Comparison of ENCODE assay signal across 8 cellular contexts in the genomic region with DNA sequence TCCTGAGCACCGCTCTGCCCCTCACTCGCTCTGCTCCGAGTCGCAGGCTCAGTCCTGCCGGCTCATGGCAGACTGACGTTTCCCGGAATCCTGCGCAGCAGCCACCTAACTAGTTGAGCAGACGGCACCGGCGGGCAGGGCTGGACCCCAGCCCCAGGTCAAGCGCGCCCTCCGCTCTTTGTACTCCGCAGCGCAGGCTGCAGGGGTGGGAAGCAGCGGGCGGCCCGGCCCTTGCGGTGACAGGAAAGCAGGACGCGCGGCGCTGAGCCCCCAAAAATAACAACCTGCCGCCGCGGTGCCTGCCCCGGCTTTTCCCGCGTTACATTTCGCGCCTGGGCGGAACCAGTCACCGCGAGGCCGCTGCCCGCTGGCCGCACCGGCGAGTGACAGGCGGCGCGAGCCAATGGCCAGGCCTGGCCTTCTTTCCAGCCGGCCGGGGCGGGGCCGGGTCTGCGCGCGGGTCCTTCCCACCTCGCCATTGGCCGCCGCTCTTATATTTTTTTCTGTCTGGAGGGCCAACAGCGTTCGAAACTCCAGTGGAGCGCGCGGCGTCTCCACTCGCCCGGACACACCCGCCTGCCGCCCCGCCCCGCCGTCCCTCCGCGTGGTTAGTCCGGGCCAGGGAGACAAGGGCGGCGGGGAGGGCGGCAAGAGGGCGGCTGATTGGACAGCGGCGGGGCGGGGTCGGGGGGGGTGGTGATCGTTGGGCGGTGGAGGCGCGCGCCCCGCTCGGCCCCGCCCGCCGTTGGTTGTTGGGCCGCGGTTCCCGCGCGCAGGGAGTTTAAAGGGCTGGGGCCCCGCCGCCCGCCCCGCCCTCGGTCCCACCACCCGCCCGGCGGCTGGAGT. TPM values are rescaled to one million over a fixed set of nuclear protein-coding genes. Genes with fewer than 3 reads are reported as not detected.
A peak's percentile ranks its signal among the peaks of the same experiment; 100 is the strongest.
DNase-seq lines count a peak whose midpoint lies in the region; ATAC-seq, FAIRE-seq and TF ChIP-seq lines count a peak whose summit lies in the region.

A gene (minus strand): TSS at position 297 of the 846 bp plus-strand sequence. CDS start 338 bp downstream, outside the sequence.

- peak within 1 kb of the TSS; percentile 77; the same call in 1 of the 3 replicates for H2BK15ac ChIP-seq in IMR-90 (ENCODE audit: low read depth, low read length)

- TF ChIP-seq RAD21 in IMR-90 (IDR thresholded peaks at IDR 0.05; ENCODE audit: low read length) = no peak

- peak within 1 kb of the TSS; percentile 94 for H3K14ac ChIP-seq in IMR-90 (replicated peaks; ENCODE audit: low read depth, low read length)

- H2AFZ ChIP-seq in IMR-90 (replicated peaks; ENCODE audit: low read length, poor library complexity) = peak within 1 kb of the TSS; percentile 97
- peak within 1 kb of the TSS; percentile 70 for H2AFZ ChIP-seq in OCI-LY7 (ENCODE audit: low read length)
- H2AFZ ChIP-seq in endothelial cell of umbilical vein (ENCODE audit: low read depth, low read length) = peak within 1 kb of the TSS; percentile 72

- TF ChIP-seq POLR2A in IMR-90 (IDR thresholded peaks at IDR 0.05; ENCODE audit: low read depth, low read length) (no peak), endothelial cell of umbilical vein (IDR thresholded peaks at IDR 0.05; ENCODE audit: low read depth, low read length) (peak; percentile 15)

- peak within 1 kb of the TSS; percentile 89 for H2BK120ac ChIP-seq in IMR-90 (ENCODE audit: low read depth, low read length)

- peaks cover 10 to 16% of the 10 kb centered on the region in 2 experiments for H3K79me1 ChIP-seq in IMR-90 (ENCODE audit: low read depth in 1 of 2, low read length in 2 of 2)

- POLR2A ChIA-PET in IMR-90 (lab: Charles Lee; ENCODE audit: unreplicated experiment) (no interaction called here), OCI-LY7 (lab: Charles Lee) (no interaction called here), endothelial cell of umbilical vein (lab: Charles Lee) (no interaction called here)

- peak; percentile 67 for FAIRE-seq in endothelial cell of umbilical vein (lab: Jason Lieb, UNC)

- H3K79me2 ChIP-seq in OCI-LY7 (ENCODE audit: insufficient read depth, low read depth, low read length) (peaks cover 55% of the 10 kb centered on the region), endothelial cell of umbilical vein (ENCODE audit: control insufficient read depth, insufficient read depth, low read length) (peaks cover 36% of the 10 kb centered on the region)

- peak within 1 kb of the TSS; percentile 73 for H3K9ac ChIP-seq in IMR-90 (ENCODE audit: low read depth, low read length)
- peak within 1 kb of the TSS; percentile 95 for H3K9ac ChIP-seq in endothelial cell of umbilical vein (replicated peaks; ENCODE audit: extremely low read depth, insufficient read depth, low read length)

- intact Hi-C loops in IMR-90 (cut with micrococcal nuclease) = loop anchor here (1.0 to 5.0 kb wide), 7 partner anchors 33 to 237 kb away; a partner anchor contains a TSS
- intact Hi-C loops in OCI-LY7 (cut with micrococcal nuclease; ENCODE audit: unreplicated experiment) = loop anchor here (2.0 to 10.0 kb wide), 3 partner anchors 33 to 1217 kb away; a partner anchor contains a TSS
- intact Hi-C loops in endothelial cell of umbilical vein (cut with micrococcal nuclease) = loop anchor here (1.0 to 10.0 kb wide), 6 partner anchors 35 to 997 kb away; a partner anchor contains a TSS
- intact Hi-C loops in mucosa of descending colon (cut with DNase I, micrococcal nuclease) = no loop called here

- dilution Hi-C loops in IMR-90 (cut with HindIII; ENCODE audit: low sequenced_read_pairs, unreplicated experiment) = no loop called here
- dilution Hi-C loops in endothelial cell of umbilical vein (cut with MboI; ENCODE audit: extremely low pct_ligation_motif_present, low sequenced_read_pairs) = no loop called here

- H2BK20ac ChIP-seq in IMR-90 (ENCODE audit: low read depth, low read length) = peak within 1 kb of the TSS; percentile 55

- peak within 1 kb of the TSS; percentile 67; the same call in 1 of the 2 replicates for H3K56ac ChIP-seq in IMR-90 (ENCODE audit: extremely low read depth, insufficient read depth, low read length)

- H2AK5ac ChIP-seq in IMR-90 (ENCODE audit: low read depth, low read length) = peak within 1 kb of the TSS; percentile 67; the same call in 1 of the 2 replicates

- WGBS in IMR-90 (ENCODE audit: extremely low coverage in 2 of 2, insufficient read length in 1 of 2), 2 experiments = 0% methylated on average over 22 of the region's 100 CpGs; no CpG with 5 or more reads in 1 of the 2 experiments

- peak within 1 kb of the TSS; percentile 84 for H4K91ac ChIP-seq in IMR-90 (ENCODE audit: insufficient read depth, low read depth, low read length)

- H4K5ac ChIP-seq in IMR-90 (ENCODE audit: low read depth, low read length) = 0 out of 2 replicates have a peak within 1 kb of the TSS, but pooled peaks have one; percentile 13

- H4K20me1 ChIP-seq in IMR-90 (ENCODE audit: insufficient read depth, low read length) (no peaks in the 10 kb centered on the region), OCI-LY7 (ENCODE audit: insufficient read depth, low read length) (peaks cover 7% of the 10 kb centered on the region), endothelial cell of umbilical vein (replicated peaks; ENCODE audit: control insufficient read depth, extremely low read depth, insufficient read depth, low read length) (no peaks in the 10 kb centered on the region)

- CTCF ChIA-PET in IMR-90 (lab: Yijun Ruan, JAX) = no interaction called here
- CTCF ChIA-PET in OCI-LY7 (lab: Charles Lee; ENCODE audit: unreplicated experiment) = no interaction called here
- CTCF ChIA-PET in endothelial cell of umbilical vein (lab: Charles Lee) = interaction anchor here (1.3 kb wide), 1 partner anchor 91 kb away, joined by 5 read pairs; no protein-coding TSS in a partner anchor

- H3K36me3 ChIP-seq in IMR-90 (ENCODE audit: control insufficient read depth, insufficient read depth, low read length) (no peaks in the 10 kb centered on the region), OCI-LY7 (ENCODE audit: insufficient read depth, low read length) (peaks cover 35% of the 10 kb centered on the region), endothelial cell of umbilical vein (ENCODE audit: control insufficient read depth in 2 of 2, extremely low read depth in 1 of 2, insufficient read depth in 2 of 2, low read length in 2 of 2) (no peaks in the 10 kb centered on the region), mucosa of descending colon (ENCODE audit: low read depth) (no peaks in the 10 kb centered on the region)

- ATAC-seq in GM21529 (IDR thresholded peaks at IDR 0.05; ENCODE audit: unreplicated experiment) = peak; percentile 66
- peak; percentile 86 for ATAC-seq in IMR-90 (ENCODE audit: low read depth)
- peak; percentile 86 for ATAC-seq in mucosa of descending colon

- in situ Hi-C loops in IMR-90 (cut with MboI; ENCODE audit: low sequenced_read_pairs) = loop anchor here (10.0 kb wide), 1 partner anchor 237 kb away; a partner anchor contains a TSS

- H3K23ac ChIP-seq in IMR-90 (ENCODE audit: low read depth, low read length) = peak within 1 kb of the TSS; percentile 92; the same call in 1 of the 2 replicates

- H3K9me3 ChIP-seq in IMR-90 (ENCODE audit: control insufficient read depth, insufficient read depth, low read length) (no peaks in the 10 kb centered on the region), OCI-LY7 (ENCODE audit: low read length) (no peaks in the 10 kb centered on the region), endothelial cell of umbilical vein (replicated peaks; ENCODE audit: control insufficient read depth, insufficient read depth, low read length) (no peaks in the 10 kb centered on the region), mucosa of descending colon (no peaks in the 10 kb centered on the region)

- TF ChIP-seq CTCF in IMR-90 (conservative IDR thresholded peaks at IDR 0.05; ENCODE audit: low read depth, low read length) = no peak
- TF ChIP-seq CTCF in OCI-LY7 (conservative IDR thresholded peaks at IDR 0.05; ENCODE audit: low read length) = no peak
- TF ChIP-seq CTCF in endothelial cell of umbilical vein (IDR thresholded peaks at IDR 0.05; ENCODE audit: extremely low read depth in 1 of 2, insufficient read depth in 1 of 2, low read depth in 1 of 2, low read length in 2 of 2) = no peak
- no peak for TF ChIP-seq CTCF in mucosa of descending colon (IDR thresholded peaks at IDR 0.05)

- no peaks in the 10 kb centered on the region for H3K27me3 ChIP-seq in IMR-90 (ENCODE audit: control insufficient read depth, insufficient read depth, low read length)
- no peaks in the 10 kb centered on the region for H3K27me3 ChIP-seq in endothelial cell of umbilical vein (ENCODE audit: control insufficient read depth in 2 of 2, insufficient read depth in 2 of 2, low read length in 2 of 2)

- H3K4me1 ChIP-seq in IMR-90 (ENCODE audit: control insufficient read depth, insufficient read depth, low read length) = peaks cover 7% of the 10 kb centered on the region
- peaks cover 47% of the 10 kb centered on the region for H3K4me1 ChIP-seq in OCI-LY7 (ENCODE audit: insufficient read depth, low read length, poor library complexity, severe bottlenecking)
- peaks cover 27% of the 10 kb centered on the region for H3K4me1 ChIP-seq in endothelial cell of umbilical vein (ENCODE audit: control insufficient read depth, extremely low read depth, insufficient read depth, low read length)
- peaks cover 15% of the 10 kb centered on the region for H3K4me1 ChIP-seq in mucosa of descending colon (ENCODE audit: low read depth)

- H2AK9ac ChIP-seq in IMR-90 (replicated peaks; ENCODE audit: low read depth, low read length, poor library complexity) = peak within 1 kb of the TSS; percentile 94

- H3K18ac ChIP-seq in IMR-90 (ENCODE audit: low read depth, low read length) = no peak within 1 kb of the TSS; the same call in 1 of the 2 replicates

- H3K4ac ChIP-seq in IMR-90 (ENCODE audit: low read depth, low read length) = peak within 1 kb of the TSS; percentile 94

- H3K4me2 ChIP-seq in IMR-90 (ENCODE audit: low read depth, low read length) (peak within 1 kb of the TSS; percentile 99), OCI-LY7 (ENCODE audit: low read length) (peak within 1 kb of the TSS; percentile 91), endothelial cell of umbilical vein (ENCODE audit: insufficient read depth, low read length) (peak within 1 kb of the TSS; percentile 91)

- peaks cover 3% of the 10 kb centered on the region; the same call in 1 of the 2 replicates for H3K9me1 ChIP-seq in IMR-90 (ENCODE audit: insufficient read depth, low read length)
- no peaks in the 10 kb centered on the region for H3K9me1 ChIP-seq in endothelial cell of umbilical vein (replicated peaks; ENCODE audit: control insufficient read depth, extremely low read depth, insufficient read depth, low read length)

- DNase-seq in DMS114 treated with DMSO at 0.1 percent for 48 hours (lab: John Stamatoyannopoulos, UW; ENCODE audit: unreplicated experiment) (peak; percentile 87), IMR-90 (peak; percentile 95), OCI-LY7 (ENCODE audit: low spot score) (peak; percentile 95), activated T-cell treated with anti-CD3 and anti-CD28 coated beads for 1 hour (ENCODE audit: low read depth) (peak; percentile 86), endothelial cell of umbilical vein (ENCODE audit: low read depth, low spot score) (peak; percentile 98), mucosa of descending colon (peak; percentile 97 to 99 (median 98))
- peak; percentile 74 to 83 for DNase-seq in stimulated activated CD8-positive, alpha-beta memory T cell treated with anti-CD3 and anti-CD28 coated beads, Interleukin-4, amount 100 ng/mL, for 1 hour (ENCODE audit: low read depth in 2 of 2, low spot score in 1 of 2)

- H3K4me3 ChIP-seq in IMR-90 (ENCODE audit: insufficient read depth, low read depth, low read length) = peak within 1 kb of the TSS; percentile 85
- peak within 1 kb of the TSS; percentile 99 for H3K4me3 ChIP-seq in OCI-LY7 (ENCODE audit: low read depth, low read length, poor library complexity, severe bottlenecking)
- H3K4me3 ChIP-seq in endothelial cell of umbilical vein (replicated peaks in 1 of 3; ENCODE audit: insufficient read depth in 1 of 3, low read depth in 1 of 3, low read length in 3 of 3) = peak within 1 kb of the TSS; percentile 75 to 84 (median 83)
- H3K4me3 ChIP-seq in mucosa of descending colon = peak within 1 kb of the TSS; percentile 71

- H3K9me2 ChIP-seq in OCI-LY7 (ENCODE audit: insufficient read depth, low read length) = no peaks in the 10 kb centered on the region

- peak within 1 kb of the TSS; percentile 83 for H3K27ac ChIP-seq in IMR-90 (ENCODE audit: insufficient read depth, low read length)
- H3K27ac ChIP-seq in OCI-LY7 (ENCODE audit: low read depth, low read length, poor library complexity, severe bottlenecking) = peak within 1 kb of the TSS; percentile 99
- H3K27ac ChIP-seq in endothelial cell of umbilical vein (ENCODE audit: insufficient read depth, low read depth, low read length) = peak within 1 kb of the TSS; percentile 92

- H4K8ac ChIP-seq in IMR-90 (ENCODE audit: low read depth in 2 of 2, low read length in 2 of 2) = peak within 1 kb of the TSS; percentile 70 to 93; a peak in 2 of 4 replicates

- peak within 1 kb of the TSS; percentile 85 for H2BK5ac ChIP-seq in IMR-90 (ENCODE audit: low read depth, low read length, poor library complexity, severe bottlenecking)

- no TSS peak for BruUV-seq in IMR-90 (replicated peaks; lab: Mats Ljungman, UMichigan)
- no TSS peak for BruUV-seq in OCI-LY7 (replicated peaks; lab: Mats Ljungman, UMichigan)
- BruUV-seq in endothelial cell of umbilical vein (replicated peaks; lab: Mats Ljungman, UMichigan) = TSS peak; percentile 32

RNA-seq across cellular contexts. Expression of the gene that starts here (rescaled TPM):
- total RNA-seq in IMR-90 (2012; rRNA removed) (2.7 and 4.7 TPM in 2 replicates), OCI-LY7 (2022) (24.6 and 31.6 TPM in 2 replicates), endothelial cell of umbilical vein (8.6 and 10.0 TPM in 2 replicates), mucosa of descending colon (1 to 10 TPM; 1.4 to 5.1 (median 2.6) TPM)
- polyA plus RNA-seq in IMR-90 (2012; rRNA removed) (1.0 and 1.1 TPM in 2 replicates), endothelial cell of umbilical vein (1.2 and 1.7 TPM in 2 replicates)
- polyA plus RNA-seq in IMR-90 (2012; cell fraction: cytosol; rRNA removed) = 0.43 and 0.64 TPM in 2 replicates
- 0.66 and 1.1 TPM in 2 replicates for polyA plus RNA-seq in IMR-90 (2012; cell fraction: nucleus; rRNA removed; ENCODE audit: low replicate concordance)
- 33.3 and 35.1 TPM in 2 replicates for total RNA-seq in OCI-LY7 (2014; rRNA removed; shearing (Covaris generic))
- 2.0 and 2.1 TPM in 2 replicates for polyA plus RNA-seq in endothelial cell of umbilical vein (2011; cell fraction: cytosol; rRNA removed)
- 4.0 and 5.4 TPM in 2 replicates for polyA plus RNA-seq in endothelial cell of umbilical vein (2011; cell fraction: nucleus; rRNA removed)
- polyA plus RNA-seq in endothelial cell of umbilical vein (2012) = 1.5 and 3.0 TPM in 2 replicates
- polyA minus RNA-seq in endothelial cell of umbilical vein = 2.2 and 2.7 TPM in 2 replicates
- polyA minus RNA-seq in endothelial cell of umbilical vein (2011; cell fraction: cytosol; rRNA and poly(A)+ RNA removed) = 20.9 TPM
- polyA minus RNA-seq in endothelial cell of umbilical vein (2011; cell fraction: nucleus; rRNA and poly(A)+ RNA removed) = 3.6 and 3.8 TPM in 2 replicates

Comparison
In these comparisons a context has a peak if more than half of its experiments do, and no peak if none do; other contexts are left out.
1. Peak in every context shown above with its lines: DNase-seq, ATAC-seq, H3K4me3 ChIP-seq and H3K27ac ChIP-seq.
2. intact Hi-C loops: an anchor here in IMR-90 (1.0 to 5.0 kb wide), OCI-LY7 (2.0 to 10.0 kb wide) and endothelial cell of umbilical vein (1.0 to 10.0 kb wide); none called in mucosa of descending colon.